In genomic region chr1:64536217-64536835, GRCh38 we compare ENCODE assay signal across 11 cellular contexts.
DNase-seq lines count a peak whose midpoint lies in the region; ATAC-seq and TF ChIP-seq lines count a peak whose summit lies in the region.
"Had no signal": no experiment of that assay in that cellular context is flagged by ENCODE, and none has a peak within 500 bp of the region (broad histone marks: within the 10 kb centered on the region; RNA-seq: fewer than 3 reads in every experiment).

No MANE protein-coding gene starts in this region.

- no peaks in the 10 kb centered on the region for H3K27me3 ChIP-seq in GM23338 (ENCODE audit: insufficient read depth)
- no peaks in the 10 kb centered on the region for H3K27me3 ChIP-seq in stomach smooth muscle (ENCODE audit: control insufficient read depth in 1 of 2, insufficient read depth in 2 of 2, low read length in 2 of 2)

- H3K4me1 Mint-ChIP-seq in GM23338 = peaks cover 68% of the 10 kb centered on the region

- H3K4me3 ChIP-seq in GM23338 (no peak overlapping the region), stomach smooth muscle (ENCODE audit: low read length in 2 of 2) (peak overlapping the region in 1 of 2 donors; percentile 24)

- H3K27ac Mint-ChIP-seq in GM23338 = no peak overlapping the region

- H3K9ac ChIP-seq in stomach smooth muscle (ENCODE audit: low read length in 2 of 2) = no peak overlapping the region

- no peaks in the 10 kb centered on the region for H3K9me3 Mint-ChIP-seq in GM23338
- H3K9me3 Mint-ChIP-seq: activated T-cell treated with anti-CD3 and anti-CD28 coated beads, Interleukin-2, amount 50 U/mL, for 4 hours had no signal

- DNase-seq in GM23338 (ENCODE audit: low spot score) (no peak), NCI-H446 (lab: John Stamatoyannopoulos, UW) (peak; percentile 25 to 42), glomerular visceral epithelial cell (ENCODE audit: extremely low spot score) (peak; percentile 45), AML-193 (lab: John Stamatoyannopoulos, UW) (no peak), H4 (ENCODE audit: low spot score) (no peak), NCI-H82 treated with DMSO at 0.1 percent for 48 hours (lab: John Stamatoyannopoulos, UW; ENCODE audit: unreplicated experiment) (no peak)
- DNase-seq: activated CD4-positive, CD25-positive, alpha-beta regulatory T cell; activated T-cell treated with anti-CD3 and anti-CD28 coated beads, Interleukin-2, amount 50 U/mL, for 4 hours; NCI-H226 had no signal

- H3K27me3 Mint-ChIP-seq in GM23338 (ENCODE audit: insufficient read depth, low read depth, poor library complexity) = no peaks in the 10 kb centered on the region

- H2AFZ ChIP-seq in GM23338 = no peak overlapping the region

- no peaks in the 10 kb centered on the region for H3K9me2 ChIP-seq in GM23338 (ENCODE audit: insufficient read depth)

- no peak overlapping the region for H3K4me3 Mint-ChIP-seq in GM23338
- H3K4me3 Mint-ChIP-seq: activated T-cell treated with anti-CD3 and anti-CD28 coated beads, Interleukin-2, amount 50 U/mL, for 4 hours had no signal

- H3K36me3 Mint-ChIP-seq in GM23338 (ENCODE audit: low read depth) = peaks cover 19% of the 10 kb centered on the region

- no peaks in the 10 kb centered on the region for H3K36me3 ChIP-seq in GM23338 (ENCODE audit: insufficient read depth)
- no peaks in the 10 kb centered on the region for H3K36me3 ChIP-seq in stomach smooth muscle (ENCODE audit: control insufficient read depth in 2 of 2, insufficient read depth in 2 of 2, low read length in 2 of 2)

- ATAC-seq in GM23338 (no peak), HG03039 (IDR thresholded peaks at IDR 0.05; ENCODE audit: unreplicated experiment) (no peak)
- ATAC-seq: activated T-cell treated with anti-CD3 and anti-CD28 coated beads, Interleukin-2, amount 50 U/mL, for 4 hours had no signal

- no peak for TF ChIP-seq CTCF in GM23338 (conservative IDR thresholded peaks at IDR 0.05; ENCODE audit: low read depth in 2 of 2)

- peaks cover 61% of the 10 kb centered on the region for H3K4me1 ChIP-seq in GM23338 (ENCODE audit: insufficient read depth)
- peaks cover 37% of the 10 kb centered on the region for H3K4me1 ChIP-seq in stomach smooth muscle (ENCODE audit: control insufficient read depth, insufficient read depth, low read length)

- no peaks in the 10 kb centered on the region for H3K9me3 ChIP-seq in stomach smooth muscle (ENCODE audit: control insufficient read depth in 2 of 2, low read length in 2 of 2)

- 0 out of 2 replicates have a peak overlapping the region, but pooled peaks have one; percentile 68 for H3K27ac ChIP-seq in GM23338 (ENCODE audit: low read depth)
- peak overlapping the region; percentile 37 for H3K27ac ChIP-seq in stomach smooth muscle (ENCODE audit: low read length)

- H3K4me2 ChIP-seq in GM23338 = no peak overlapping the region

- peaks cover 28% of the 10 kb centered on the region for H4K20me1 ChIP-seq in GM23338 (replicated peaks; ENCODE audit: insufficient read depth)

- H3F3A ChIP-seq in GM23338 (replicated peaks; ENCODE audit: low read depth) = 0 out of 2 replicates have a peak, but pooled peaks cover 5% of the 10 kb centered on the region

- H3K79me2 ChIP-seq in GM23338 (replicated peaks; ENCODE audit: insufficient read depth) = peaks cover 100% of the 10 kb centered on the region

TF ChIP-seq in GM23338, 12 proteins besides CTCF, POLR2A, EP300 and RAD21 (continues in another document):
- TF ChIP-seq ETS1 (IDR thresholded peaks at IDR 0.05) (no peak), STAT1 (IDR thresholded peaks at IDR 0.05; ENCODE audit: unreplicated experiment) (no peak), ZNF114 (CRISPR knock-in tag; IDR thresholded peaks at IDR 0.05) (no peak), ZNF462 (CRISPR knock-in tag; IDR thresholded peaks at IDR 0.05) (no peak), JUNB (IDR thresholded peaks at IDR 0.05; ENCODE audit: unreplicated experiment) (no peak)

Comparison
In these comparisons a context has a peak if more than half of its experiments do, and no peak if none do; other contexts are left out.
1. DNase-seq: peak in NCI-H446 (2 of 2) and glomerular visceral epithelial cell (single experiment); none in GM23338 (single experiment), AML-193 (0 of 2), H4 (single experiment) and NCI-H82 treated with DMSO at 0.1 percent for 48 hours (single experiment).